Comparison of ENCODE assay signal across 15 cellular contexts in genomic region chr1:57036896-57037295, GRCh38.
DNase-seq lines count a peak whose midpoint lies in the region; TF ChIP-seq lines count a peak whose summit lies in the region.
"Had no signal": no experiment of that assay in that cellular context is flagged by ENCODE, and none has a peak within 500 bp of the region (broad histone marks: within the 10 kb centered on the region; RNA-seq: fewer than 3 reads in every experiment).

No MANE protein-coding gene starts in this region.

- H3K9ac ChIP-seq in endodermal cell (ENCODE audit: extremely low read depth, low read length, poor library complexity, severe bottlenecking): no peak overlapping the region
- H3K9ac ChIP-seq: BLaER1 treated with 17β-estradiol and CSF1 and Interleukin-3, amounts not matched to agents 10 nM and 100 nM had no signal

- 95 to 100% methylated on average over 2 of the region's 2 CpGs for WGBS in endodermal cell (ENCODE audit: insufficient coverage in 1 of 2, insufficient read length in 1 of 2), 2 experiments

- TF ChIP-seq CTCF in fibroblast of the aortic adventitia (IDR thresholded peaks at IDR 0.05; ENCODE audit: insufficient read depth, low read length) (no peak), endodermal cell (conservative IDR thresholded peaks at IDR 0.05) (no peak)

- no peaks in the 10 kb centered on the region for H3K9me3 ChIP-seq in endodermal cell (ENCODE audit: control insufficient read depth, low read length)

- no peaks in the 10 kb centered on the region for H3K36me3 ChIP-seq in endodermal cell (ENCODE audit: control insufficient read depth, insufficient read depth, low read length)

- no peak overlapping the region for H3K4me3 ChIP-seq in fibroblast of the aortic adventitia (ENCODE audit: low read depth, low read length)
- H3K4me3 ChIP-seq in endodermal cell (ENCODE audit: low read length): no peak overlapping the region
- H3K4me3 ChIP-seq: BLaER1 treated with 17β-estradiol and CSF1 and Interleukin-3, amounts not matched to agents 10 nM and 100 nM had no signal

- H3K36me3 Mint-ChIP-seq in endodermal cell (ENCODE audit: low read depth): peaks cover 24% of the 10 kb centered on the region
- H3K36me3 Mint-ChIP-seq: CD8-positive, alpha-beta T cell; IgD-negative memory B cell had no signal

- DNase-seq in AG20443 (ENCODE audit: low spot score) (peak; percentile 62), EH (ENCODE audit: low read depth) (peak; percentile 77), fibroblast of the aortic adventitia (ENCODE audit: low read depth) (peak; percentile 21), activated gamma-delta T cell treated with Interleukin-2 at 50 U/mL for 16 hours (no peak), DMS79 (lab: John Stamatoyannopoulos, UW) (no peak), endodermal cell (no peak)
- DNase-seq: Calu3; CD8-positive, alpha-beta T cell; DND-41; GOT3; H7; HFFc6; KBM-7 had no signal

- H3K27ac Mint-ChIP-seq in endodermal cell: no peak overlapping the region
- H3K27ac Mint-ChIP-seq: CD8-positive, alpha-beta T cell; HFFc6; IgD-negative memory B cell had no signal

- peaks cover 6% of the 10 kb centered on the region for H3K4me1 Mint-ChIP-seq in endodermal cell
- H3K4me1 Mint-ChIP-seq: IgD-negative memory B cell had no signal

- no peak overlapping the region for H3K4me3 Mint-ChIP-seq in endodermal cell
- H3K4me3 Mint-ChIP-seq: CD8-positive, alpha-beta T cell; HFFc6; IgD-negative memory B cell had no signal

- H3K9me3 Mint-ChIP-seq in endodermal cell: no peaks in the 10 kb centered on the region
- H3K9me3 Mint-ChIP-seq: CD8-positive, alpha-beta T cell; HFFc6 had no signal

- no peaks in the 10 kb centered on the region for H3K4me1 ChIP-seq in endodermal cell (ENCODE audit: control insufficient read depth, insufficient read depth, low read length)

- no peaks in the 10 kb centered on the region for H3K27me3 ChIP-seq in endodermal cell (ENCODE audit: control insufficient read depth, insufficient read depth, low read length, poor library complexity, severe bottlenecking)
- H3K27me3 ChIP-seq: BLaER1 treated with 17β-estradiol and CSF1 and Interleukin-3, amounts not matched to agents 10 nM and 100 nM had no signal

- no peak overlapping the region for H3K27ac ChIP-seq in endodermal cell (ENCODE audit: low read depth, low read length)
- H3K27ac ChIP-seq: BLaER1 treated with 17β-estradiol and CSF1 and Interleukin-3, amounts not matched to agents 10 nM and 100 nM had no signal

- H3K27me3 Mint-ChIP-seq in endodermal cell (ENCODE audit: insufficient read depth): no peaks in the 10 kb centered on the region

Comparison
In these comparisons a context has a peak if more than half of its experiments do, and no peak if none do; other contexts are left out.
1. DNase-seq: peak in AG20443 (single experiment), EH (single experiment) and fibroblast of the aortic adventitia (single experiment); none in activated gamma-delta T cell treated with Interleukin-2 at 50 U/mL for 16 hours (single experiment), DMS79 (single experiment) and endodermal cell (single experiment).